17 cellular contexts compared by ENCODE assay signal in the genomic region with DNA sequence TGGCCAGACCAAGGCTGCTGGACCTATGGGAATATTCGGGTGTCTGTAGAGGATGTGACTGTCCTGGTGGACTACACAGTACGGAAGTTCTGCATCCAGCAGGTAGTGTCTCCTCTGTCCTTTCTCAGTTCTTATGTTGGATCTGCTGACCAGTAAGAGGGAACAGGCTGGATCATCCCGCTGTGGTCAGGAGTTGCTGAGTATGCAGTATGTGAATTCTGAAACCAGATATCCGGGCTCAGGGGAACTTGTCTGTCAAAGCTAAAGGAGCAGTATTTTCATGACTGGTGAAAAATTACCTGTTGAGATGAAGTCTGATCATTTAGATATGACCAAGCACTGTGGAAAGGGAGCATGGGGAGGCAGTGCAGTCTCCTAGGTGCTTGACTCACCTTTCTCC. TPM values are rescaled to one million over a fixed set of nuclear protein-coding genes. Genes with fewer than 3 reads are reported as not detected.
A peak's percentile ranks its signal among the peaks of the same experiment; 100 is the strongest.
DNase-seq lines count a peak whose midpoint lies in the region; ATAC-seq and TF ChIP-seq lines count a peak whose summit lies in the region.
"Had no signal": no experiment of that assay in that cellular context is flagged by ENCODE, and none has a peak within 500 bp of the region (broad histone marks: within the 10 kb centered on the region; RNA-seq: fewer than 3 reads in every experiment).

No MANE protein-coding gene starts in this region.

- H2BK15ac ChIP-seq in IMR-90 (ENCODE audit: low read depth, low read length), result no peak overlapping the region

- WGBS in IMR-90 (ENCODE audit: extremely low coverage in 2 of 2, insufficient read length in 1 of 2), 2 experiments, result 93% methylated on average over 3 of the region's 4 CpGs; no CpG with 5 or more reads in 1 of the 2 experiments

- H2AFZ ChIP-seq in IMR-90 (replicated peaks; ENCODE audit: low read length, poor library complexity), result no peak overlapping the region

- no peak overlapping the region for H3K23ac ChIP-seq in IMR-90 (ENCODE audit: low read depth, low read length)

- in situ Hi-C loops in IMR-90 (cut with MboI; ENCODE audit: low sequenced_read_pairs), result no loop called here

- H3K9me3 Mint-ChIP-seq in activated T-cell treated with anti-CD3 and anti-CD28 coated beads, Interleukin-2, amount 50 U/mL, for 24 hours, result no peaks in the 10 kb centered on the region
- no peaks in the 10 kb centered on the region for H3K9me3 Mint-ChIP-seq in stimulated activated naive B cell treated with anti-CD40 and anti-IgM and Interleukin-4, amounts not matched to agents 10 μg/mL and 1 μg/mL and 100 μg/mL, for 72 hours
- H3K9me3 Mint-ChIP-seq: CD4-positive, alpha-beta T cell; IgD-negative memory B cell had no signal

- H3K18ac ChIP-seq in IMR-90 (ENCODE audit: low read depth, low read length), result no peak overlapping the region

- H3K27me3 ChIP-seq in IMR-90 (ENCODE audit: control insufficient read depth, insufficient read depth, low read length), result no peaks in the 10 kb centered on the region

- TF ChIP-seq CTCF in IMR-90 (conservative IDR thresholded peaks at IDR 0.05; ENCODE audit: low read depth, low read length) (no peak), fibroblast of villous mesenchyme (IDR thresholded peaks at IDR 0.05; ENCODE audit: insufficient read depth, low read depth, low read length) (no peak)

- no peaks in the 10 kb centered on the region for H3K9me3 ChIP-seq in IMR-90 (ENCODE audit: control insufficient read depth, insufficient read depth, low read length)

- POLR2A ChIA-PET in IMR-90 (lab: Charles Lee; ENCODE audit: unreplicated experiment), result no interaction called here

- no peak overlapping the region for H4K8ac ChIP-seq in IMR-90 (ENCODE audit: low read depth in 2 of 2, low read length in 2 of 2)

- no peak for TF ChIP-seq RAD21 in IMR-90 (IDR thresholded peaks at IDR 0.05; ENCODE audit: low read length)

- H4K91ac ChIP-seq in IMR-90 (ENCODE audit: insufficient read depth, low read depth, low read length), result no peak overlapping the region

- no peak overlapping the region for H2AK5ac ChIP-seq in IMR-90 (ENCODE audit: low read depth, low read length)

- no peak overlapping the region for H4K5ac ChIP-seq in IMR-90 (ENCODE audit: low read depth, low read length)

- dilution Hi-C loops in IMR-90 (cut with HindIII; ENCODE audit: low sequenced_read_pairs, unreplicated experiment), result no loop called here

- H3K36me3 ChIP-seq in IMR-90 (ENCODE audit: control insufficient read depth, insufficient read depth, low read length), result peaks cover 32% of the 10 kb centered on the region

- H2BK20ac ChIP-seq in IMR-90 (ENCODE audit: low read depth, low read length), result no peak overlapping the region

- H3K27me3 Mint-ChIP-seq in activated T-cell treated with anti-CD3 and anti-CD28 coated beads, Interleukin-2, amount 50 U/mL, for 24 hours, result no peaks in the 10 kb centered on the region
- H3K27me3 Mint-ChIP-seq in stimulated activated naive B cell treated with anti-CD40 and anti-IgM and Interleukin-4, amounts not matched to agents 10 μg/mL and 1 μg/mL and 100 μg/mL, for 72 hours, result no peaks in the 10 kb centered on the region
- H3K27me3 Mint-ChIP-seq: CD4-positive, alpha-beta T cell; IgD-negative memory B cell had no signal

- H3K79me1 ChIP-seq in IMR-90 (ENCODE audit: low read depth in 1 of 2, low read length in 2 of 2), result no peaks in the 10 kb centered on the region

- no peak overlapping the region for H3K4ac ChIP-seq in IMR-90 (ENCODE audit: low read depth, low read length)

- no peak overlapping the region for H2BK5ac ChIP-seq in IMR-90 (ENCODE audit: low read depth, low read length, poor library complexity, severe bottlenecking)

- peaks cover 15% of the 10 kb centered on the region for H3K4me1 Mint-ChIP-seq in activated T-cell treated with anti-CD3 and anti-CD28 coated beads, Interleukin-2, amount 50 U/mL, for 24 hours (ENCODE audit: low read depth)
- H3K4me1 Mint-ChIP-seq in stimulated activated naive B cell treated with anti-CD40 and anti-IgM and Interleukin-4, amounts not matched to agents 10 μg/mL and 1 μg/mL and 100 μg/mL, for 72 hours, result peaks cover 12 to 17% of the 10 kb centered on the region in 2 donors

- no peak overlapping the region for H3K4me3 Mint-ChIP-seq in activated T-cell treated with anti-CD3 and anti-CD28 coated beads, Interleukin-2, amount 50 U/mL, for 24 hours
- no peak overlapping the region for H3K4me3 Mint-ChIP-seq in stimulated activated naive B cell treated with anti-CD40 and anti-IgM and Interleukin-4, amounts not matched to agents 10 μg/mL and 1 μg/mL and 100 μg/mL, for 72 hours
- H3K4me3 Mint-ChIP-seq: CD4-positive, alpha-beta T cell; IgD-negative memory B cell had no signal

- no peak overlapping the region for H3K27ac ChIP-seq in IMR-90 (ENCODE audit: insufficient read depth, low read length)

- ATAC-seq in IMR-90 (ENCODE audit: low read depth), result no peak
- ATAC-seq in stimulated activated naive B cell treated with anti-CD40 and anti-IgM and Interleukin-4, amounts not matched to agents 10 μg/mL and 1 μg/mL and 100 μg/mL, for 72 hours (replicated peaks), result peak; percentile 23 to 33

- no peaks in the 10 kb centered on the region for H3K4me1 ChIP-seq in IMR-90 (ENCODE audit: control insufficient read depth, insufficient read depth, low read length)

- no peaks in the 10 kb centered on the region for H4K20me1 ChIP-seq in IMR-90 (ENCODE audit: insufficient read depth, low read length)

- H2AK9ac ChIP-seq in IMR-90 (replicated peaks; ENCODE audit: low read depth, low read length, poor library complexity), result no peak overlapping the region

- no peak overlapping the region for H3K14ac ChIP-seq in IMR-90 (replicated peaks; ENCODE audit: low read depth, low read length)

- no peak overlapping the region for H3K56ac ChIP-seq in IMR-90 (ENCODE audit: extremely low read depth, insufficient read depth, low read length)

- CTCF ChIA-PET in IMR-90 (lab: Yijun Ruan, JAX), result no interaction called here

- H3K27ac Mint-ChIP-seq in activated T-cell treated with anti-CD3 and anti-CD28 coated beads, Interleukin-2, amount 50 U/mL, for 24 hours, result peak overlapping the region; percentile 76
- peak overlapping the region; percentile 70 for H3K27ac Mint-ChIP-seq in stimulated activated naive B cell treated with anti-CD40 and anti-IgM and Interleukin-4, amounts not matched to agents 10 μg/mL and 1 μg/mL and 100 μg/mL, for 72 hours
- H3K27ac Mint-ChIP-seq: CD4-positive, alpha-beta T cell had no signal

- DNase-seq in activated T-cell treated with anti-CD3 and anti-CD28 coated beads, Interleukin-2, amount 50 U/mL, for 24 hours, result no peak
- no peak for DNase-seq in activated T-cell treated with anti-CD3 and anti-CD28 coated beads, Interleukin-2, amount 50 U/mL, for 48 hours
- no peak for DNase-seq in IMR-90
- DNase-seq in fibroblast of villous mesenchyme (ENCODE audit: low read depth), result peak; percentile 12
- no peak for DNase-seq in stimulated activated naive B cell treated with anti-CD40 and anti-IgM and Interleukin-4, amounts not matched to agents 10 μg/mL and 1 μg/mL and 100 μg/mL, for 72 hours
- DNase-seq in NCI-H526 (lab: John Stamatoyannopoulos, UW), result no peak
- DNase-seq in AG08396 (ENCODE audit: low spot score), result no peak
- no peak for DNase-seq in RKO (ENCODE audit: low spot score)
- DNase-seq: CD4-positive, alpha-beta T cell; DND-41; GDM1; HCEC 1CT; NCI-H1930; NCI-H2171; NCI-H446 treated with DMSO at 0.1 percent for 48 hours; NCI-H774 had no signal

- no peak overlapping the region for H3K4me2 ChIP-seq in IMR-90 (ENCODE audit: low read depth, low read length)

- H3K9me1 ChIP-seq in IMR-90 (ENCODE audit: insufficient read depth, low read length), result 0 out of 2 replicates have a peak, but pooled peaks cover 10% of the 10 kb centered on the region

- no peak overlapping the region for H3K9ac ChIP-seq in IMR-90 (ENCODE audit: low read depth, low read length)

- no peak overlapping the region for H2BK120ac ChIP-seq in IMR-90 (ENCODE audit: low read depth, low read length)

- intact Hi-C loops in IMR-90 (cut with micrococcal nuclease), result no loop called here

- no TSS peak for BruUV-seq in IMR-90 (replicated peaks; lab: Mats Ljungman, UMichigan)

- H3K36me3 Mint-ChIP-seq in activated T-cell treated with anti-CD3 and anti-CD28 coated beads, Interleukin-2, amount 50 U/mL, for 24 hours (ENCODE audit: low read depth), result peaks cover 85% of the 10 kb centered on the region
- peaks cover 53 to 66% of the 10 kb centered on the region in 2 donors for H3K36me3 Mint-ChIP-seq in stimulated activated naive B cell treated with anti-CD40 and anti-IgM and Interleukin-4, amounts not matched to agents 10 μg/mL and 1 μg/mL and 100 μg/mL, for 72 hours

- H3K4me3 ChIP-seq in IMR-90 (ENCODE audit: insufficient read depth, low read depth, low read length), result no peak overlapping the region
- H3K4me3 ChIP-seq in fibroblast of villous mesenchyme (ENCODE audit: low read depth, low read length), result no peak overlapping the region

- TF ChIP-seq POLR2A in IMR-90 (IDR thresholded peaks at IDR 0.05; ENCODE audit: low read depth, low read length), result no peak

TF ChIP-seq in IMR-90, 13 proteins besides CTCF, POLR2A, EP300 and RAD21 (continues in another document):
- TF ChIP-seq, protein P1, sequence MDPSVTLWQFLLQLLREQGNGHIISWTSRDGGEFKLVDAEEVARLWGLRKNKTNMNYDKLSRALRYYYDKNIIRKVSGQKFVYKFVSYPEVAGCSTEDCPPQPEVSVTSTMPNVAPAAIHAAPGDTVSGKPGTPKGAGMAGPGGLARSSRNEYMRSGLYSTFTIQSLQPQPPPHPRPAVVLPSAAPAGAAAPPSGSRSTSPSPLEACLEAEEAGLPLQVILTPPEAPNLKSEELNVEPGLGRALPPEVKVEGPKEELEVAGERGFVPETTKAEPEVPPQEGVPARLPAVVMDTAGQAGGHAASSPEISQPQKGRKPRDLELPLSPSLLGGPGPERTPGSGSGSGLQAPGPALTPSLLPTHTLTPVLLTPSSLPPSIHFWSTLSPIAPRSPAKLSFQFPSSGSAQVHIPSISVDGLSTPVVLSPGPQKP (IDR thresholded peaks at IDR 0.05; ENCODE audit: borderline replicate concordance, low read depth, low read length), result no peak
- TF ChIP-seq MXI1 (IDR thresholded peaks at IDR 0.05; ENCODE audit: borderline replicate concordance, low read depth, low read length), result no peak

RNA-seq across cellular contexts. Expression of a gene that starts 22.1 kb away (rescaled TPM):
- total RNA-seq in IMR-90 (2012; rRNA removed) (0.18 and 0.28 TPM in 2 replicates), fibroblast of villous mesenchyme (under 0.01 TPM in 1 of 2 replicates, not detected in the other)
- 0.16 and 0.21 TPM in 2 replicates for polyA plus RNA-seq in IMR-90 (2012; rRNA removed)
- not detected in 2 replicates for polyA plus RNA-seq in IMR-90 (2012; cell fraction: cytosol; rRNA removed)
- polyA plus RNA-seq in IMR-90 (2012; cell fraction: nucleus; rRNA removed; ENCODE audit: low replicate concordance), result 1.7 and 3.5 TPM in 2 replicates
- total RNA-seq: CD4-positive, alpha-beta T cell had no signal
- polyA plus RNA-seq: IgD-negative memory B cell had no signal

RNA-seq across cellular contexts. Expression of a gene that starts 24.5 kb away (rescaled TPM):
- total RNA-seq in IMR-90 (2012; rRNA removed) (22.2 and 24.7 TPM in 2 replicates), fibroblast of villous mesenchyme (26.8 and 31.6 TPM in 2 replicates)
- polyA plus RNA-seq in IMR-90 (2012; rRNA removed), result 38.6 and 49.5 TPM in 2 replicates
- polyA plus RNA-seq in IMR-90 (2012; cell fraction: cytosol; rRNA removed), result 53.9 and 56.0 TPM in 2 replicates
- polyA plus RNA-seq in IMR-90 (2012; cell fraction: nucleus; rRNA removed; ENCODE audit: low replicate concordance), result 20.0 and 35.2 TPM in 2 replicates

RNA-seq across cellular contexts. Expression of a gene that starts 50.1 kb away (rescaled TPM):
- total RNA-seq in IMR-90 (2012; rRNA removed) (not detected in 2 replicates), fibroblast of villous mesenchyme (not detected in 2 replicates)
- not detected in 2 replicates for polyA plus RNA-seq in IMR-90 (2012; rRNA removed)
- not detected in 2 replicates for polyA plus RNA-seq in IMR-90 (2012; cell fraction: cytosol; rRNA removed)
- not detected in 2 replicates for polyA plus RNA-seq in IMR-90 (2012; cell fraction: nucleus; rRNA removed; ENCODE audit: low replicate concordance)
